1 cellular context compared by ENCODE assay signal in the genomic region with DNA sequence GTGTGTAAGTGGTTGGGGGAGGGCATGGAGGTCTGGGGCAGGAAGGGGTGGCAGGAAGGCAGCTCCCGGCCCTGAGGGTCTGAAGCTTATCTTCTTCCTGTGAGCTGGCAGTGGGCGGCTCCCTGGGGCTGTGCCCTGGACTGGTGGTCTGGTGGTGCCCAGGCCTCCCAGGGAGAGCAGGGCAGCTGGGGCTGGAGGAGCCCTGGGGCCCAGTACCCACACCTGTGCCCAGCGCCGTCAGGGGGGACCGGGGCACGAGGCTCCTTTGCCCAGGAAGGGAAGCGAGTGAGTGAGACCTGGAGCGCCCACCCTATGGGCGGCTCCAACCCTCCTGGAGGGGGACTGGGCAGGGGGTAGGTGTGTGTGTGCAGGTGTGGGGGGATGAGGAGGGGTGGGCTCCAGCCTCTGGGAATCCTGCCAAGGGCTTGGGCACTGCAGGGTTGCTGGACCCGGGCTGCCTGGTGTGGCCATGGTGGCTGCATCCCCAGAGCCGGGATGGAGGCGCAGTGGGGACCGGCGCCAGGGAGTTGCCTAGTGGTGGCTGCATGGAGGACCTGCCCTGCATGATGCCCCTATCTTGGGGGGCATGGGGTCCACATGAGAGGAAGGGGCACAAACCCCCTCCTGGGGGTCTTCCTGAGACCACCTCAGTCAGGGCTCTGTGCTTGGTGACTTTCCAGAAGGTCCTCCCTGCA.
TF ChIP-seq lines count a peak whose summit lies in the region.

No MANE protein-coding gene starts in this region.

TF ChIP-seq in WTC11, 78 proteins besides CTCF, POLR2A, EP300 and RAD21 (continued from another document):
- TF ChIP-seq, protein P1, sequence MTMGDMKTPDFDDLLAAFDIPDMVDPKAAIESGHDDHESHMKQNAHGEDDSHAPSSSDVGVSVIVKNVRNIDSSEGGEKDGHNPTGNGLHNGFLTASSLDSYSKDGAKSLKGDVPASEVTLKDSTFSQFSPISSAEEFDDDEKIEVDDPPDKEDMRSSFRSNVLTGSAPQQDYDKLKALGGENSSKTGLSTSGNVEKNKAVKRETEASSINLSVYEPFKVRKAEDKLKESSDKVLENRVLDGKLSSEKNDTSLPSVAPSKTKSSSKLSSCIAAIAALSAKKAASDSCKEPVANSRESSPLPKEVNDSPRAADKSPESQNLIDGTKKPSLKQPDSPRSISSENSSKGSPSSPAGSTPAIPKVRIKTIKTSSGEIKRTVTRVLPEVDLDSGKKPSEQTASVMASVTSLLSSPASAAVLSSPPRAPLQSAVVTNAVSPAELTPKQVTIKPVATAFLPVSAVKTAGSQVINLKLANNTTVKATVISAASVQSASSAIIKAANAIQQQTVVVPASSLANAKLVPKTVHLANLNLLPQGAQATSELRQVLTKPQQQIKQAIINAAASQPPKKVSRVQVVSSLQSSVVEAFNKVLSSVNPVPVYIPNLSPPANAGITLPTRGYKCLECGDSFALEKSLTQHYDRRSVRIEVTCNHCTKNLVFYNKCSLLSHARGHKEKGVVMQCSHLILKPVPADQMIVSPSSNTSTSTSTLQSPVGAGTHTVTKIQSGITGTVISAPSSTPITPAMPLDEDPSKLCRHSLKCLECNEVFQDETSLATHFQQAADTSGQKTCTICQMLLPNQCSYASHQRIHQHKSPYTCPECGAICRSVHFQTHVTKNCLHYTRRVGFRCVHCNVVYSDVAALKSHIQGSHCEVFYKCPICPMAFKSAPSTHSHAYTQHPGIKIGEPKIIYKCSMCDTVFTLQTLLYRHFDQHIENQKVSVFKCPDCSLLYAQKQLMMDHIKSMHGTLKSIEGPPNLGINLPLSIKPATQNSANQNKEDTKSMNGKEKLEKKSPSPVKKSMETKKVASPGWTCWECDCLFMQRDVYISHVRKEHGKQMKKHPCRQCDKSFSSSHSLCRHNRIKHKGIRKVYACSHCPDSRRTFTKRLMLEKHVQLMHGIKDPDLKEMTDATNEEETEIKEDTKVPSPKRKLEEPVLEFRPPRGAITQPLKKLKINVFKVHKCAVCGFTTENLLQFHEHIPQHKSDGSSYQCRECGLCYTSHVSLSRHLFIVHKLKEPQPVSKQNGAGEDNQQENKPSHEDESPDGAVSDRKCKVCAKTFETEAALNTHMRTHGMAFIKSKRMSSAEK (CRISPR knock-in tag; IDR thresholded peaks at IDR 0.05; ENCODE audit: borderline replicate concordance), result no peak
- TF ChIP-seq, protein P2, sequence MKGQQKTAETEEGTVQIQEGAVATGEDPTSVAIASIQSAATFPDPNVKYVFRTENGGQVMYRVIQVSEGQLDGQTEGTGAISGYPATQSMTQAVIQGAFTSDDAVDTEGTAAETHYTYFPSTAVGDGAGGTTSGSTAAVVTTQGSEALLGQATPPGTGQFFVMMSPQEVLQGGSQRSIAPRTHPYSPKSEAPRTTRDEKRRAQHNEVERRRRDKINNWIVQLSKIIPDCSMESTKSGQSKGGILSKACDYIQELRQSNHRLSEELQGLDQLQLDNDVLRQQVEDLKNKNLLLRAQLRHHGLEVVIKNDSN (CRISPR knock-in tag; IDR thresholded peaks at IDR 0.05), result no peak
- TF ChIP-seq CREM (CRISPR knock-in tag; IDR thresholded peaks at IDR 0.05) (no peak), TP53 (CRISPR knock-in tag; IDR thresholded peaks at IDR 0.05) (no peak), NFATC4 (CRISPR knock-in tag; IDR thresholded peaks at IDR 0.05) (no peak), GRHL2 (CRISPR knock-in tag; IDR thresholded peaks at IDR 0.05; ENCODE audit: insufficient replicate concordance, severe bottlenecking) (no peak), TEAD4 (CRISPR knock-in tag; IDR thresholded peaks at IDR 0.05) (no peak), SMAD3 (CRISPR knock-in tag; IDR thresholded peaks at IDR 0.05; ENCODE audit: borderline replicate concordance) (no peak)
- TF ChIP-seq, protein P3, sequence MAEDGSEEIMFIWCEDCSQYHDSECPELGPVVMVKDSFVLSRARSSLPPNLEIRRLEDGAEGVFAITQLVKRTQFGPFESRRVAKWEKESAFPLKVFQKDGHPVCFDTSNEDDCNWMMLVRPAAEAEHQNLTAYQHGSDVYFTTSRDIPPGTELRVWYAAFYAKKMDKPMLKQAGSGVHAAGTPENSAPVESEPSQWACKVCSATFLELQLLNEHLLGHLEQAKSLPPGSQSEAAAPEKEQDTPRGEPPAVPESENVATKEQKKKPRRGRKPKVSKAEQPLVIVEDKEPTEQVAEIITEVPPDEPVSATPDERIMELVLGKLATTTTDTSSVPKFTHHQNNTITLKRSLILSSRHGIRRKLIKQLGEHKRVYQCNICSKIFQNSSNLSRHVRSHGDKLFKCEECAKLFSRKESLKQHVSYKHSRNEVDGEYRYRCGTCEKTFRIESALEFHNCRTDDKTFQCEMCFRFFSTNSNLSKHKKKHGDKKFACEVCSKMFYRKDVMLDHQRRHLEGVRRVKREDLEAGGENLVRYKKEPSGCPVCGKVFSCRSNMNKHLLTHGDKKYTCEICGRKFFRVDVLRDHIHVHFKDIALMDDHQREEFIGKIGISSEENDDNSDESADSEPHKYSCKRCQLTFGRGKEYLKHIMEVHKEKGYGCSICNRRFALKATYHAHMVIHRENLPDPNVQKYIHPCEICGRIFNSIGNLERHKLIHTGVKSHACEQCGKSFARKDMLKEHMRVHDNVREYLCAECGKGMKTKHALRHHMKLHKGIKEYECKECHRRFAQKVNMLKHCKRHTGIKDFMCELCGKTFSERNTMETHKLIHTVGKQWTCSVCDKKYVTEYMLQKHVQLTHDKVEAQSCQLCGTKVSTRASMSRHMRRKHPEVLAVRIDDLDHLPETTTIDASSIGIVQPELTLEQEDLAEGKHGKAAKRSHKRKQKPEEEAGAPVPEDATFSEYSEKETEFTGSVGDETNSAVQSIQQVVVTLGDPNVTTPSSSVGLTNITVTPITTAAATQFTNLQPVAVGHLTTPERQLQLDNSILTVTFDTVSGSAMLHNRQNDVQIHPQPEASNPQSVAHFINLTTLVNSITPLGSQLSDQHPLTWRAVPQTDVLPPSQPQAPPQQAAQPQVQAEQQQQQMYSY (CRISPR knock-in tag; IDR thresholded peaks at IDR 0.05), result no peak
